ENCODE assay signal across 8 cellular contexts in genomic region chr14:52267501-52268190, GRCh38. TPM values are rescaled to one million over a fixed set of nuclear protein-coding genes. Genes with fewer than 3 reads are reported as not detected.
DNase-seq lines count a peak whose midpoint lies in the region; ATAC-seq and TF ChIP-seq lines count a peak whose summit lies in the region.

TSS of gene PTGDR (plus strand) at chr14:52267698. CDS start at chr14:52267815, 117 bp downstream.

- in situ Hi-C loops in Panc1 (cut with HindIII; ENCODE audit: low pct_unique_long_range_greater_than_20kb, low sequenced_read_pairs) = no loop called here

- CTCF ChIA-PET in Panc1 (lab: Charles Lee) = no interaction called here

- H3K4me3 Mint-ChIP-seq in activated naive CD8-positive, alpha-beta T cell treated with anti-CD3 and anti-CD28 coated beads, Interleukin-2, amount 50 U/mL, for 24 hours = peak within 1 kb of the TSS; percentile 83

- BruUV-seq in Panc1 (replicated peaks; lab: Mats Ljungman, UMichigan) = no TSS peak

- POLR2A ChIA-PET in Panc1 (lab: Charles Lee) = no interaction called here

- H3K9me3 ChIP-seq in Panc1 (ENCODE audit: control insufficient read depth, insufficient read depth, low read depth, low read length) = no peaks in the 10 kb centered on the region

- H3K4me3 ChIP-seq in Panc1 (ENCODE audit: low read depth in 2 of 2, low read length in 2 of 2) = peak within 1 kb of the TSS; percentile 4 to 5; a peak in 1 of 4 replicates

- no peak within 1 kb of the TSS for H3K27ac ChIP-seq in Panc1 (ENCODE audit: low read length)

- H3K27me3 Mint-ChIP-seq in activated naive CD8-positive, alpha-beta T cell treated with anti-CD3 and anti-CD28 coated beads, Interleukin-2, amount 50 U/mL, for 24 hours = peaks cover 35% of the 10 kb centered on the region

- H3K4me1 ChIP-seq in Panc1 (ENCODE audit: control insufficient read depth, insufficient read depth, low read length) = no peaks in the 10 kb centered on the region; the same call in 1 of the 2 replicates

- H3K9me3 Mint-ChIP-seq in activated naive CD8-positive, alpha-beta T cell treated with anti-CD3 and anti-CD28 coated beads, Interleukin-2, amount 50 U/mL, for 24 hours = no peaks in the 10 kb centered on the region

- no peak within 1 kb of the TSS for H3K27ac Mint-ChIP-seq in activated naive CD8-positive, alpha-beta T cell treated with anti-CD3 and anti-CD28 coated beads, Interleukin-2, amount 50 U/mL, for 24 hours

- ATAC-seq in Panc1 (peak; percentile 74), GM19023 (IDR thresholded peaks at IDR 0.05; ENCODE audit: unreplicated experiment) (no peak), GM18498 (IDR thresholded peaks at IDR 0.05; ENCODE audit: unreplicated experiment) (no peak)
- peak; percentile 69 for ATAC-seq in activated naive CD8-positive, alpha-beta T cell treated with anti-CD3 and anti-CD28 coated beads, Interleukin-2, amount 50 U/mL, for 24 hours

- no peak for TF ChIP-seq CTCF in Panc1 (IDR thresholded peaks at IDR 0.05)

- H3K36me3 Mint-ChIP-seq in activated naive CD8-positive, alpha-beta T cell treated with anti-CD3 and anti-CD28 coated beads, Interleukin-2, amount 50 U/mL, for 24 hours (ENCODE audit: low read depth) = no peaks in the 10 kb centered on the region

- no peak for DNase-seq in Panc1 (ENCODE audit: low read depth, low spot score)
- peak; percentile 40 for DNase-seq in activated naive CD8-positive, alpha-beta T cell treated with anti-CD3 and anti-CD28 coated beads, Interleukin-2, amount 50 U/mL, for 24 hours
- peak; percentile 44 for DNase-seq in iPS-NIHi11 (ENCODE audit: low spot score)
- DNase-seq in stimulated activated CD4-positive, alpha-beta T cell treated with anti-CD3 and anti-CD28 coated beads, Interleukin-1b, Interleukin-23, amount 100 ng/mL, for 48 hours = peak; percentile 13
- DNase-seq in NCI-H2171 treated with DMSO at 0.1 percent for 48 hours (lab: John Stamatoyannopoulos, UW) = no peak
- no peak for DNase-seq in NCI-H2029 (lab: John Stamatoyannopoulos, UW)

- H3K36me3 ChIP-seq in Panc1 (ENCODE audit: control insufficient read depth, insufficient read depth, low read length) = no peaks in the 10 kb centered on the region

- intact Hi-C loops in Panc1 (cut with micrococcal nuclease; ENCODE audit: unreplicated experiment) = no loop called here

- H3K4me1 Mint-ChIP-seq in activated naive CD8-positive, alpha-beta T cell treated with anti-CD3 and anti-CD28 coated beads, Interleukin-2, amount 50 U/mL, for 24 hours = peaks cover 45% of the 10 kb centered on the region

- H3K27me3 ChIP-seq in Panc1 (ENCODE audit: control insufficient read depth, insufficient read depth, low read length) = peaks cover 8% of the 10 kb centered on the region

RNA-seq across cellular contexts. Expression of gene PTGDR, which starts in this region (rescaled TPM):
- total RNA-seq in Panc1 (2021; ENCODE audit: unreplicated experiment) = not detected
- polyA plus RNA-seq in Panc1 (2012; ENCODE audit: insufficient read length) = not detected

Comparison
In these comparisons a context has a peak if more than half of its experiments do, and no peak if none do; other contexts are left out.
1. Peak in ATAC-seq and H3K4me3 ChIP-seq in Panc1; RNA of the gene not detected or under 1 TPM.
2. DNase-seq: peak in activated naive CD8-positive, alpha-beta T cell treated with anti-CD3 and anti-CD28 coated beads, Interleukin-2, amount 50 U/mL, for 24 hours (single experiment), iPS-NIHi11 (single experiment) and stimulated activated CD4-positive, alpha-beta T cell treated with anti-CD3 and anti-CD28 coated beads, Interleukin-1b, Interleukin-23, amount 100 ng/mL, for 48 hours (single experiment); none in Panc1 (single experiment), NCI-H2171 treated with DMSO at 0.1 percent for 48 hours (single experiment) and NCI-H2029 (single experiment).